26 cellular contexts compared by ENCODE assay signal in genomic region chr2:234695981-234696380, GRCh38.
"Had no signal": no experiment of that assay in that cellular context is flagged by ENCODE, and none has a peak within 500 bp of the region (broad histone marks: within the 10 kb centered on the region; RNA-seq: fewer than 3 reads in every experiment).

No MANE protein-coding gene starts in this region.

- H3K27ac ChIP-seq: neutrophil, ovary, parathyroid adenoma, psoas muscle, right lobe of liver, sigmoid colon, thoracic aorta, thyroid gland, tibial nerve, upper lobe of right lung, uterus had no signal

- H3K4me1 ChIP-seq: parathyroid adenoma, psoas muscle, thyroid gland, upper lobe of right lung, uterus had no signal

- H3K9me3 ChIP-seq: neutrophil, ovary, psoas muscle, thyroid gland had no signal

- H3K27me3 ChIP-seq: neutrophil, ovary, right lobe of liver, sigmoid colon, stomach, thyroid gland, tibial nerve, upper lobe of right lung, uterus had no signal

- H2AFZ ChIP-seq: parathyroid adenoma had no signal

- H3K36me3 ChIP-seq: neutrophil, ovary, right lobe of liver, sigmoid colon, stomach, thoracic aorta, thyroid gland, tibial nerve, upper lobe of right lung, uterus had no signal

- H3K79me2 ChIP-seq: parathyroid adenoma had no signal

- H3K4me3 ChIP-seq: ovary, psoas muscle, right lobe of liver, sigmoid colon, stomach, thoracic aorta, thyroid gland, tibial nerve, upper lobe of right lung, uterus had no signal

- ATAC-seq: naive thymus-derived CD8-positive, alpha-beta T cell; natural killer cell treated with Interleukin-12 subunit alpha and Interleukin-12 subunit beta and Interleukin-15 and Interleukin-18, amount 100 ng/mL, for 72 hours; psoas muscle; right cardiac atrium; right lobe of liver; stimulated activated effector memory CD8-positive, alpha-beta T cell treated with anti-CD3 and anti-CD28 coated beads, Interleukin-12 subunit alpha, Interleukin-12 subunit beta, amount 100 ng/mL, for 72 hours; stimulated activated naive B cell treated with anti-CD40 and anti-IgM and Interleukin-4, amounts not matched to agents 10 μg/mL and 1 μg/mL and 100 μg/mL, for 72 hours; upper lobe of right lung had no signal

- DNase-seq: naive thymus-derived CD8-positive, alpha-beta T cell; nephron progenitor cell; nucleus accumbens; ovary; posterior cingulate gyrus; psoas muscle; right cardiac atrium; right lobe of liver; sigmoid colon; small intestine; stimulated activated CD4-positive, alpha-beta T cell treated with anti-CD3 and anti-CD28 coated beads, Interleukin-15, amount 100 ng/mL, for 24 hours; stimulated activated CD4-positive, alpha-beta T cell treated with anti-CD3 and anti-CD28 coated beads, Interleukin-2, amount 100 ng/mL, for 24 hours; stimulated activated CD4-positive, alpha-beta T cell treated with anti-CD3 and anti-CD28 coated beads, Interleukin-2, amount 100 ng/mL, for 48 hours; stimulated activated CD4-positive, alpha-beta T cell treated with anti-CD3 and anti-CD28 coated beads, Interleukin-4, amount 100 ng/mL, for 24 hours; stimulated activated naive B cell treated with anti-CD40 and anti-IgM and Interleukin-4, amounts not matched to agents 10 μg/mL and 1 μg/mL and 100 μg/mL, for 72 hours; stimulated activated naive CD4-positive, alpha-beta T cell treated with Interleukin-2 at 50 U/mL for 16 hours; stomach; thyroid gland; upper lobe of right lung; uterus had no signal
